1 cellular context compared by ENCODE assay signal in genomic region chr14:67221248-67221981, GRCh38.
TF ChIP-seq lines count a peak whose summit lies in the region.

No MANE protein-coding gene starts in this region.

TF ChIP-seq in HCT116, 20 proteins besides CTCF, POLR2A, EP300 and RAD21 (continued from another document):
- TF ChIP-seq ZBTB33 (IDR thresholded peaks at IDR 0.05; ENCODE audit: extremely low read depth, insufficient replicate concordance, low read length) (no peak), CBX3 (IDR thresholded peaks at IDR 0.05; ENCODE audit: low read depth) (no peak)
